ENCODE assay signal across 8 cellular contexts in genomic region chr2:132267811-132268532, GRCh38.
DNase-seq lines count a peak whose midpoint lies in the region; ATAC-seq, FAIRE-seq and TF ChIP-seq lines count a peak whose summit lies in the region.
"Not testable (repeated sequence)": the region's sequence is repeated elsewhere in the genome, so short reads cannot be mapped to it uniquely, and the experiment has no call there.

No MANE protein-coding gene starts in this region.

- not testable (repeated sequence) for DNase-seq in AG04450 (ENCODE audit: low read depth, low spot score); activated naive CD8-positive, alpha-beta T cell treated with anti-CD3 and anti-CD28 coated beads, Interleukin-2, amount 10 ng/mL, durations not matched to agents 7 days and 5 days
- peak; percentile 66 for DNase-seq in GM23338 (ENCODE audit: low spot score)
- DNase-seq in PC-9 = peak in 1 of 2 experiments; percentile 6
- peak; percentile 5 for DNase-seq in endothelial cell of umbilical vein (ENCODE audit: low read depth, low spot score)
- DNase-seq in iPS DF 6.9 (ENCODE audit: low read depth, low spot score) = peak; percentile 13
- peak; percentile 43 for DNase-seq in neural crest cell (ENCODE audit: low read depth, low spot score)

- H3K9ac ChIP-seq in endothelial cell of umbilical vein (replicated peaks; ENCODE audit: extremely low read depth, insufficient read depth, low read length) = not testable (repeated sequence)

- not testable (repeated sequence) for H3K79me2 ChIP-seq in GM23338 (replicated peaks; ENCODE audit: insufficient read depth); PC-9 (ENCODE audit: low read depth); endothelial cell of umbilical vein (ENCODE audit: control insufficient read depth, insufficient read depth, low read length)

- not testable (repeated sequence) for H3K36me3 ChIP-seq in GM23338 (ENCODE audit: insufficient read depth); PC-9 (ENCODE audit: low read depth); endothelial cell of umbilical vein (ENCODE audit: control insufficient read depth in 2 of 2, extremely low read depth in 1 of 2, insufficient read depth in 2 of 2, low read length in 2 of 2); iPS DF 6.9 (ENCODE audit: control insufficient read depth, insufficient read depth, low read length)

- peaks cover 25% of the 10 kb centered on the region for H3K4me1 ChIP-seq in GM23338 (ENCODE audit: insufficient read depth)
- H3K4me1 ChIP-seq in PC-9 (replicated peaks; ENCODE audit: insufficient read depth); endothelial cell of umbilical vein (ENCODE audit: control insufficient read depth, extremely low read depth, insufficient read depth, low read length); iPS DF 6.9 (ENCODE audit: control insufficient read depth, insufficient read depth, low read length): not testable (repeated sequence)

- BruUV-seq in PC-9 (replicated peaks; lab: Mats Ljungman, UMichigan); endothelial cell of umbilical vein (replicated peaks; lab: Mats Ljungman, UMichigan): not testable (repeated sequence)

- H3F3A ChIP-seq in GM23338 (replicated peaks; ENCODE audit: low read depth); PC-9 (ENCODE audit: insufficient read depth, low read depth): not testable (repeated sequence)

- H3K4me3 ChIP-seq in AG04450 (ENCODE audit: low read depth, low read length) (peak overlapping the region; percentile 38), GM23338 (peak overlapping the region; percentile 41), PC-9 (peak overlapping the region; percentile 44; the same call in 1 of the 2 replicates), endothelial cell of umbilical vein (replicated peaks in 1 of 3; ENCODE audit: insufficient read depth in 1 of 3, low read depth in 1 of 3, low read length in 3 of 3) (peak overlapping the region in 2 of 3 experiments; percentile 9 to 17)
- H3K4me3 ChIP-seq in iPS DF 6.9 (ENCODE audit: low read length) = not testable (repeated sequence)

- H3K4me2 ChIP-seq in GM23338 (peak overlapping the region; percentile 70), PC-9 (peak overlapping the region; percentile 70), endothelial cell of umbilical vein (ENCODE audit: insufficient read depth, low read length) (peak overlapping the region; percentile 55)

- intact Hi-C loops in PC-9 (cut with micrococcal nuclease; ENCODE audit: unreplicated experiment) (loop anchor here (1.0 to 10.0 kb wide), 4 partner anchors 147 to 903 kb away; partner anchors contain the start of gene GPR39), endothelial cell of umbilical vein (cut with micrococcal nuclease) (loop anchor here (1.0 to 10.0 kb wide), 6 partner anchors 181 to 1576 kb away; no protein-coding TSS in a partner anchor)

- ATAC-seq in GM23338 = peak; percentile 36; the same call in 2 of the 3 replicates
- ATAC-seq in activated naive CD8-positive, alpha-beta T cell treated with anti-CD3 and anti-CD28 coated beads, Interleukin-2, amount 10 ng/mL, durations not matched to agents 7 days and 5 days (ENCODE audit: low read depth); stimulated activated memory B cell treated with anti-CD40 and anti-IgM and Interleukin-4, amounts not matched to agents 10 μg/mL and 1 μg/mL and 100 μg/mL, for 72 hours: not testable (repeated sequence)

- H4K20me1 ChIP-seq in GM23338 (replicated peaks; ENCODE audit: insufficient read depth); PC-9 (ENCODE audit: insufficient read depth); endothelial cell of umbilical vein (replicated peaks; ENCODE audit: control insufficient read depth, extremely low read depth, insufficient read depth, low read length): not testable (repeated sequence)

- dilution Hi-C loops in endothelial cell of umbilical vein (cut with MboI; ENCODE audit: extremely low pct_ligation_motif_present, low sequenced_read_pairs) = not testable (repeated sequence)

- not testable (repeated sequence) for H3K27ac ChIP-seq in AG04450 (ENCODE audit: low read depth, low read length); PC-9; endothelial cell of umbilical vein (ENCODE audit: insufficient read depth, low read depth, low read length); iPS DF 6.9 (ENCODE audit: low read length)
- H3K27ac ChIP-seq in GM23338 (ENCODE audit: low read depth) = peak overlapping the region; percentile 97

- H3K4me3 Mint-ChIP-seq in GM23338, neural crest cell: not testable (repeated sequence)
- H3K4me3 Mint-ChIP-seq in activated naive CD8-positive, alpha-beta T cell treated with anti-CD3 and anti-CD28 coated beads, Interleukin-2, amount 10 ng/mL, durations not matched to agents 7 days and 5 days = peak overlapping the region; percentile 65
- H3K4me3 Mint-ChIP-seq in stimulated activated memory B cell treated with anti-CD40 and anti-IgM and Interleukin-4, amounts not matched to agents 10 μg/mL and 1 μg/mL and 100 μg/mL, for 72 hours = peak overlapping the region; percentile 40

- CTCF ChIA-PET in AG04450 (lab: Charles Lee) (interaction anchor here (0.9 to 1.0 kb wide), 2 partner anchors 9 to 1576 kb away, joined by 3 read pairs; no protein-coding TSS in a partner anchor), PC-9 (lab: Charles Lee) (interaction anchor here (0.5 to 1.0 kb wide), 3 partner anchors 172 to 906 kb away, joined by 4 to 9 read pairs (median 4); no protein-coding TSS in a partner anchor), endothelial cell of umbilical vein (lab: Charles Lee) (interaction anchor here (1.5 to 2.0 kb wide), 2 partner anchors 904 to 1293 kb away, joined by 3 to 7 read pairs; no protein-coding TSS in a partner anchor)

- H3K9me3 ChIP-seq in AG04450 (ENCODE audit: control insufficient read depth, insufficient read depth, low read length); PC-9 (ENCODE audit: insufficient read depth, low read depth); endothelial cell of umbilical vein (replicated peaks; ENCODE audit: control insufficient read depth, insufficient read depth, low read length); iPS DF 6.9 (ENCODE audit: control insufficient read depth, insufficient read depth, low read length): not testable (repeated sequence)

- WGBS in iPS DF 6.9 (ENCODE audit: insufficient coverage, insufficient read length) = no CpG with 5 or more reads among the region's 27 CpGs

- not testable (repeated sequence) for H3K36me3 Mint-ChIP-seq in GM23338 (ENCODE audit: low read depth); activated naive CD8-positive, alpha-beta T cell treated with anti-CD3 and anti-CD28 coated beads, Interleukin-2, amount 10 ng/mL, durations not matched to agents 7 days and 5 days; neural crest cell (ENCODE audit: low read depth); stimulated activated memory B cell treated with anti-CD40 and anti-IgM and Interleukin-4, amounts not matched to agents 10 μg/mL and 1 μg/mL and 100 μg/mL, for 72 hours

- H3K27me3 ChIP-seq in AG04450 (ENCODE audit: control insufficient read depth, insufficient read depth, low read length); GM23338 (ENCODE audit: insufficient read depth); PC-9 (ENCODE audit: insufficient read depth, low read depth); endothelial cell of umbilical vein (ENCODE audit: control insufficient read depth in 2 of 2, insufficient read depth in 2 of 2, low read length in 2 of 2); iPS DF 6.9 (ENCODE audit: control insufficient read depth, insufficient read depth, low read length): not testable (repeated sequence)

- not testable (repeated sequence) for H3K9me3 Mint-ChIP-seq in GM23338; activated naive CD8-positive, alpha-beta T cell treated with anti-CD3 and anti-CD28 coated beads, Interleukin-2, amount 10 ng/mL, durations not matched to agents 7 days and 5 days; neural crest cell; stimulated activated memory B cell treated with anti-CD40 and anti-IgM and Interleukin-4, amounts not matched to agents 10 μg/mL and 1 μg/mL and 100 μg/mL, for 72 hours

- not testable (repeated sequence) for TF ChIP-seq CTCF in AG04450 (IDR thresholded peaks at IDR 0.05; ENCODE audit: low read depth, low read length); GM23338 (conservative IDR thresholded peaks at IDR 0.05; ENCODE audit: low read depth in 2 of 2); PC-9 (conservative IDR thresholded peaks at IDR 0.05); endothelial cell of umbilical vein (IDR thresholded peaks at IDR 0.05; ENCODE audit: extremely low read depth in 1 of 2, insufficient read depth in 1 of 2, low read depth in 1 of 2, low read length in 2 of 2); neural crest cell (conservative IDR thresholded peaks at IDR 0.05)

- H2AFZ ChIP-seq in GM23338, PC-9: not testable (repeated sequence)
- H2AFZ ChIP-seq in endothelial cell of umbilical vein (ENCODE audit: low read depth, low read length) = peak overlapping the region; percentile 62

- TF ChIP-seq POLR2A in endothelial cell of umbilical vein (IDR thresholded peaks at IDR 0.05; ENCODE audit: low read depth, low read length) = not testable (repeated sequence)

- not testable (repeated sequence) for H3K9me1 ChIP-seq in endothelial cell of umbilical vein (replicated peaks; ENCODE audit: control insufficient read depth, extremely low read depth, insufficient read depth, low read length)

- not testable (repeated sequence) for H3K4me1 Mint-ChIP-seq in GM23338; activated naive CD8-positive, alpha-beta T cell treated with anti-CD3 and anti-CD28 coated beads, Interleukin-2, amount 10 ng/mL, durations not matched to agents 7 days and 5 days; neural crest cell; stimulated activated memory B cell treated with anti-CD40 and anti-IgM and Interleukin-4, amounts not matched to agents 10 μg/mL and 1 μg/mL and 100 μg/mL, for 72 hours

- FAIRE-seq in endothelial cell of umbilical vein (lab: Jason Lieb, UNC) = not testable (repeated sequence)

- POLR2A ChIA-PET in AG04450 (lab: Yijun Ruan, JAX) (interaction anchor here (0.6 kb wide), 1 partner anchor 699 kb away, joined by 3 read pairs; no protein-coding TSS in a partner anchor), PC-9 (lab: Charles Lee; ENCODE audit: unreplicated experiment) (interaction anchor here (0.6 kb wide), 1 partner anchor 382 kb away, joined by 7 read pairs; no protein-coding TSS in a partner anchor)
- POLR2A ChIA-PET in activated naive CD8-positive, alpha-beta T cell treated with anti-CD3 and anti-CD28 coated beads, Interleukin-2, amount 10 ng/mL, durations not matched to agents 7 days and 5 days (lab: Charles Lee); endothelial cell of umbilical vein (lab: Charles Lee): not testable (repeated sequence)

- not testable (repeated sequence) for H3K27me3 Mint-ChIP-seq in GM23338 (ENCODE audit: insufficient read depth, low read depth, poor library complexity); activated naive CD8-positive, alpha-beta T cell treated with anti-CD3 and anti-CD28 coated beads, Interleukin-2, amount 10 ng/mL, durations not matched to agents 7 days and 5 days; neural crest cell (ENCODE audit: low read depth); stimulated activated memory B cell treated with anti-CD40 and anti-IgM and Interleukin-4, amounts not matched to agents 10 μg/mL and 1 μg/mL and 100 μg/mL, for 72 hours

- not testable (repeated sequence) for H3K27ac Mint-ChIP-seq in GM23338; activated naive CD8-positive, alpha-beta T cell treated with anti-CD3 and anti-CD28 coated beads, Interleukin-2, amount 10 ng/mL, durations not matched to agents 7 days and 5 days; neural crest cell (ENCODE audit: unreplicated experiment); stimulated activated memory B cell treated with anti-CD40 and anti-IgM and Interleukin-4, amounts not matched to agents 10 μg/mL and 1 μg/mL and 100 μg/mL, for 72 hours

- not testable (repeated sequence) for H3K9me2 ChIP-seq in GM23338 (ENCODE audit: insufficient read depth); PC-9 (ENCODE audit: insufficient read depth)
